28 cellular contexts compared by ENCODE assay signal in the genomic region with DNA sequence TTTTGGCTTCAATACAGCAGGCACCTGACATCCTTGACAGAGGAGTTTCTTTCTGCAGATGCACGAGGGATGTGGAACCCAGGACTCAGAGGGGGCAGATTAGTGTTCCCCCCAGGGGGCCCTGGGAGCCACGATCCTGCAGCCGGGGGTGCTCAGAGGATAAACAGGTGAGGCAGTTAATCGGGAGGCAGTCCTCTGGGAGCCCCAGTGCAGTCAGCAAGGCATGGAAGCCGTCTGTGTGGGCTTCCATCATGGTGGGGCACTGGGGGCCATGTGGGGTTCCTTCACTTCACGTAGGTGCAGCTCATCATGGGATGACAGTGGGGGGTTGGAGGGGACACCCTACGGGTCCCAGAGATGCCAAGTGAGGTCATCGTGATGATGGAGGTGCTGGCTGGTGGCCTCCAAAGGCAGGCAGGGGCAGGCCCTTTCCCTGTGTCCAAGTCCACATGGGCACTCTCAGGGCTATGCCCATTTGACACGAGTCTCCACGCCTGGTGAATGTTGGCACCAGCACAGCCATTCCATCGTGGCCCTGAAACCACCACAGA. TPM values are rescaled to one million over a fixed set of nuclear protein-coding genes. Genes with fewer than 3 reads are reported as not detected.
DNase-seq lines count a peak whose midpoint lies in the region; ATAC-seq and TF ChIP-seq lines count a peak whose summit lies in the region.
"Had no signal": no experiment of that assay in that cellular context is flagged by ENCODE, and none has a peak within 500 bp of the region (broad histone marks: within the 10 kb centered on the region; RNA-seq: fewer than 3 reads in every experiment).

No MANE protein-coding gene starts in this region.

- H3K14ac ChIP-seq in H9 (ENCODE audit: insufficient read depth, low read length), result no peak overlapping the region

- no peak overlapping the region for H2BK120ac ChIP-seq in H9 (ENCODE audit: low read depth, low read length, poor library complexity, severe bottlenecking)

- WGBS in H9 (ENCODE audit: extremely low coverage, insufficient read length, low lambda C conversion rate), result no CpG with 5 or more reads among the region's 11 CpGs

- H3K9me3 ChIP-seq in H9 (ENCODE audit: control insufficient read depth, low read depth, low read length), result no peaks in the 10 kb centered on the region
- H3K9me3 ChIP-seq: Caco-2, uterus had no signal

- peak overlapping the region; percentile 50 for H3K27ac Mint-ChIP-seq in activated naive CD8-positive, alpha-beta T cell
- no peak overlapping the region for H3K27ac Mint-ChIP-seq in activated naive CD8-positive, alpha-beta T cell treated with anti-CD3 and anti-CD28 coated beads, Interleukin-2, amount 50 U/mL, for 24 hours
- H3K27ac Mint-ChIP-seq in H9, result no peak overlapping the region; a peak in 1 of 7 replicates
- H3K27ac Mint-ChIP-seq: activated naive CD4-positive, alpha-beta T cell treated with anti-CD3 and anti-CD28 coated beads, Interleukin-2, amount 10 ng/mL, durations not matched to agents 7 days and 5 days; activated T-cell treated with anti-CD3 and anti-CD28 coated beads, Interleukin-2, amount 50 U/mL, for 72 hours; effector memory CD8-positive, alpha-beta T cell; T-helper 17 cell had no signal

- no peak overlapping the region for H3K18ac ChIP-seq in H9 (ENCODE audit: insufficient read length, low read depth, low read length)

- H3K56ac ChIP-seq in H9 (ENCODE audit: insufficient read length, low read depth, low read length), result no peak overlapping the region

- H3K4me3 Mint-ChIP-seq in activated naive CD8-positive, alpha-beta T cell, result no peak overlapping the region
- no peak overlapping the region for H3K4me3 Mint-ChIP-seq in activated naive CD8-positive, alpha-beta T cell treated with anti-CD3 and anti-CD28 coated beads, Interleukin-2, amount 50 U/mL, for 24 hours
- no peak overlapping the region for H3K4me3 Mint-ChIP-seq in H9
- H3K4me3 Mint-ChIP-seq: activated naive CD4-positive, alpha-beta T cell treated with anti-CD3 and anti-CD28 coated beads, Interleukin-2, amount 10 ng/mL, durations not matched to agents 7 days and 5 days; effector memory CD8-positive, alpha-beta T cell; neural crest cell; T-helper 17 cell had no signal

- H3K36me3 Mint-ChIP-seq in activated naive CD8-positive, alpha-beta T cell, result no peaks in the 10 kb centered on the region
- H3K36me3 Mint-ChIP-seq in activated naive CD8-positive, alpha-beta T cell treated with anti-CD3 and anti-CD28 coated beads, Interleukin-2, amount 50 U/mL, for 24 hours (ENCODE audit: low read depth), result no peaks in the 10 kb centered on the region
- no peaks in the 10 kb centered on the region for H3K36me3 Mint-ChIP-seq in H9 (ENCODE audit: insufficient read depth in 1 of 3, low read depth in 3 of 3)
- H3K36me3 Mint-ChIP-seq: activated naive CD4-positive, alpha-beta T cell treated with anti-CD3 and anti-CD28 coated beads, Interleukin-2, amount 10 ng/mL, durations not matched to agents 7 days and 5 days had no signal

- H3K27me3 ChIP-seq in H9 (ENCODE audit: insufficient read depth, low read length), result no peaks in the 10 kb centered on the region

- no peaks in the 10 kb centered on the region for H3K79me2 ChIP-seq in H9 (ENCODE audit: insufficient read depth, low read length)
- H3K79me2 ChIP-seq: parathyroid adenoma had no signal

- no peaks in the 10 kb centered on the region for H3K27me3 Mint-ChIP-seq in activated naive CD8-positive, alpha-beta T cell
- H3K27me3 Mint-ChIP-seq in activated naive CD8-positive, alpha-beta T cell treated with anti-CD3 and anti-CD28 coated beads, Interleukin-2, amount 50 U/mL, for 24 hours, result no peaks in the 10 kb centered on the region
- H3K27me3 Mint-ChIP-seq in H9 (ENCODE audit: low read depth), result no peaks in the 10 kb centered on the region; the same call in none of the 2 replicates

- H2BK12ac ChIP-seq in H9 (ENCODE audit: insufficient read length, low read depth, low read length), result no peak overlapping the region

- ATAC-seq in activated naive CD8-positive, alpha-beta T cell treated with anti-CD3 and anti-CD28 coated beads, Interleukin-2, amount 50 U/mL, for 24 hours, result no peak
- ATAC-seq in HG03469 (IDR thresholded peaks at IDR 0.05; ENCODE audit: unreplicated experiment) (no peak), GM19455 (IDR thresholded peaks at IDR 0.05; ENCODE audit: unreplicated experiment) (no peak)
- ATAC-seq: activated CD4-positive, CD25-positive, alpha-beta regulatory T cell treated with anti-CD3 and anti-CD28 coated beads, Interleukin-2, amount 50 U/mL, for 24 hours; activated T-cell treated with anti-CD3 and anti-CD28 coated beads, Interleukin-2, amount 50 U/mL, for 72 hours; HepG2; T-helper 17 cell had no signal

- peaks cover 4% of the 10 kb centered on the region for H3K23me2 ChIP-seq in H9 (ENCODE audit: insufficient read length, low read depth, low read length, poor library complexity, severe bottlenecking)

- no peak overlapping the region for H2BK15ac ChIP-seq in H9 (ENCODE audit: low read depth, low read length)

- H3K4me1 Mint-ChIP-seq in activated naive CD8-positive, alpha-beta T cell (ENCODE audit: low read depth), result peaks cover 37% of the 10 kb centered on the region
- H3K4me1 Mint-ChIP-seq in activated naive CD8-positive, alpha-beta T cell treated with anti-CD3 and anti-CD28 coated beads, Interleukin-2, amount 50 U/mL, for 24 hours, result peaks cover 29% of the 10 kb centered on the region
- peaks cover 4 to 6% of the 10 kb centered on the region in 2 experiments for H3K4me1 Mint-ChIP-seq in H9

- no peaks in the 10 kb centered on the region for H4K20me1 ChIP-seq in H9 (ENCODE audit: control insufficient read depth, insufficient read depth, insufficient read length)

- H3K4ac ChIP-seq in H9 (ENCODE audit: low read depth, low read length), result no peak overlapping the region

- H3K9ac ChIP-seq in H9 (ENCODE audit: extremely low read depth, insufficient read length, low read length), result no peak overlapping the region
- H3K9ac ChIP-seq: parathyroid adenoma had no signal

- no peak overlapping the region for H4K8ac ChIP-seq in H9 (replicated peaks; ENCODE audit: insufficient read length, low read depth, low read length)

- H3K79me1 ChIP-seq in H9 (ENCODE audit: insufficient read depth, low read depth, low read length, poor library complexity, severe bottlenecking), result no peaks in the 10 kb centered on the region

- H2AFZ ChIP-seq in H9 (ENCODE audit: low read length), result no peak overlapping the region
- H2AFZ ChIP-seq: parathyroid adenoma had no signal

- no peak overlapping the region for H3K27ac ChIP-seq in H9 (ENCODE audit: insufficient read length, low read depth, low read length)
- H3K27ac ChIP-seq: parathyroid adenoma, uterus had no signal

- no peak overlapping the region for H3T11ph ChIP-seq in H9 (ENCODE audit: low read length)

- H2BK5ac ChIP-seq in H9 (ENCODE audit: insufficient read length, low read length), result no peak overlapping the region

- no peak overlapping the region for H2BK20ac ChIP-seq in H9 (ENCODE audit: low read depth, low read length, poor library complexity, severe bottlenecking)

- H3K23ac ChIP-seq in H9 (ENCODE audit: insufficient read length, low read depth, low read length), result no peak overlapping the region

- DNase-seq in activated naive CD8-positive, alpha-beta T cell treated with anti-CD3 and anti-CD28 coated beads, Interleukin-2, amount 50 U/mL, for 24 hours, result no peak
- DNase-seq in H9 (peak; percentile 20), mesenteric fat pad (ENCODE audit: low spot score) (peak; percentile 69), NCI-H2227 treated with DMSO at 0.1 percent for 48 hours (lab: John Stamatoyannopoulos, UW) (no peak)
- DNase-seq: activated naive CD4-positive, alpha-beta T cell treated with anti-CD3 and anti-CD28 coated beads, Interleukin-2, amount 10 ng/mL, durations not matched to agents 7 days and 5 days; activated T-cell treated with anti-CD3 and anti-CD28 coated beads, Interleukin-2, amount 50 U/mL, for 72 hours; cortex of kidney; effector memory CD8-positive, alpha-beta T cell; erythroblast; HCEC 1CT; Karpas-422; mammary epithelial cell; NCI-H1417 treated with DMSO at 0.1 percent for 48 hours; NCI-H2029 treated with DMSO at 0.1 percent for 48 hours; NCI-H526 treated with DMSO at 0.1 percent for 48 hours; Right ventricle myocardium superior; stimulated activated naive CD4-positive, alpha-beta T cell treated with Interleukin-2 at 50 U/mL for 16 hours; T-helper 17 cell; uterus had no signal

- no peak overlapping the region for H4K91ac ChIP-seq in H9 (ENCODE audit: insufficient read length, low read depth, low read length)

- peaks cover 3% of the 10 kb centered on the region; the same call in 1 of the 2 replicates for H3K4me1 ChIP-seq in H9 (ENCODE audit: insufficient read depth, low read length)
- H3K4me1 ChIP-seq: Caco-2, parathyroid adenoma, uterus had no signal

- H2AK5ac ChIP-seq in H9 (ENCODE audit: insufficient read length, low read length), result no peak overlapping the region

- no peak overlapping the region for H4K5ac ChIP-seq in H9 (ENCODE audit: insufficient read length, low read depth, low read length)

- H3K4me2 ChIP-seq in H9 (ENCODE audit: insufficient read depth, insufficient read length, low read length), result no peak overlapping the region
- H3K4me2 ChIP-seq: smooth muscle cell had no signal

- no peaks in the 10 kb centered on the region for H3K9me3 Mint-ChIP-seq in activated naive CD8-positive, alpha-beta T cell (ENCODE audit: low read depth)
- H3K9me3 Mint-ChIP-seq in activated naive CD8-positive, alpha-beta T cell treated with anti-CD3 and anti-CD28 coated beads, Interleukin-2, amount 50 U/mL, for 24 hours, result no peaks in the 10 kb centered on the region
- H3K9me3 Mint-ChIP-seq in H9, result no peaks in the 10 kb centered on the region
- H3K9me3 Mint-ChIP-seq: activated naive CD4-positive, alpha-beta T cell treated with anti-CD3 and anti-CD28 coated beads, Interleukin-2, amount 10 ng/mL, durations not matched to agents 7 days and 5 days; activated T-cell treated with anti-CD3 and anti-CD28 coated beads, Interleukin-2, amount 50 U/mL, for 72 hours; effector memory CD8-positive, alpha-beta T cell; neural crest cell had no signal

- no peak for TF ChIP-seq CTCF in H9 (conservative IDR thresholded peaks at IDR 0.05)

RNA-seq across cellular contexts. Expression of gene ABCG1, which starts 59.3 kb away (rescaled TPM):
- total RNA-seq in H9 (2021) (0.83 and 0.99 TPM in 2 replicates), mesenteric fat pad (25.9 TPM)
- total RNA-seq: Caco-2, HepG2 had no signal

Comparison
In these comparisons a context has a peak if more than half of its experiments do, and no peak if none do; other contexts are left out.
1. DNase-seq: peak in H9 (single experiment) and mesenteric fat pad (single experiment); none in activated naive CD8-positive, alpha-beta T cell treated with anti-CD3 and anti-CD28 coated beads, Interleukin-2, amount 50 U/mL, for 24 hours (single experiment) and NCI-H2227 treated with DMSO at 0.1 percent for 48 hours (single experiment).
2. RNA of gene ABCG1, which starts 59.3 kb away (total RNA-seq): 25.9 TPM in mesenteric fat pad (single experiment); 0.83 to 0.99 TPM in H9; every median in the first group is over 10 times any median in the second.